In genomic region chr9:749712-750111, GRCh38 we compare ENCODE assay signal across 10 cellular contexts.
DNase-seq lines count a peak whose midpoint lies in the region; ATAC-seq, FAIRE-seq and TF ChIP-seq lines count a peak whose summit lies in the region.
"Had no signal": no experiment of that assay in that cellular context is flagged by ENCODE, and none has a peak within 500 bp of the region (broad histone marks: within the 10 kb centered on the region; RNA-seq: fewer than 3 reads in every experiment).

No MANE protein-coding gene starts in this region.

- ATAC-seq in DND-41 (ENCODE audit: insufficient read depth, low read depth): peak; percentile 94
- no peak for ATAC-seq in GM21576 (IDR thresholded peaks at IDR 0.05; ENCODE audit: unreplicated experiment)

- intact Hi-C loops in activated T-helper 2 cell treated with anti-CD3 and anti-CD28 coated beads, Interferon-gamma antibody, Interleukin-2, Interleukin-4, amounts not matched to agents 10 μg/mL and 5 μg/mL and 100 μg/mL, durations not matched to agents 14 hours and 24 hours and 36 hours (cut with micrococcal nuclease): no loop called here

- no peaks in the 10 kb centered on the region for H3K9me3 Mint-ChIP-seq in activated T-helper 2 cell treated with anti-CD3 and anti-CD28 coated beads, Interferon-gamma antibody, Interleukin-2, Interleukin-4, amounts not matched to agents 10 μg/mL and 5 μg/mL and 100 μg/mL, durations not matched to agents 14 hours and 24 hours and 36 hours
- H3K9me3 Mint-ChIP-seq: dendritic cell treated with granulocyte-macrophage colony-stimulating factor and Interleukin-4, amounts not matched to agents 40 ng/mL and 50 ng/mL, for 4 days had no signal

- no peak overlapping the region for H2AFZ ChIP-seq in DND-41 (ENCODE audit: low read depth, low read length)
- no peak overlapping the region for H2AFZ ChIP-seq in trophoblast cell (ENCODE audit: insufficient read depth, low read length, poor library complexity)

- H3K4me2 ChIP-seq in DND-41 (ENCODE audit: insufficient read depth, low read length) (peak overlapping the region; percentile 54), trophoblast cell (ENCODE audit: low read length) (no peak overlapping the region)

- H3K27me3 ChIP-seq in DND-41 (ENCODE audit: insufficient read depth, low read length, poor library complexity): no peaks in the 10 kb centered on the region
- no peaks in the 10 kb centered on the region for H3K27me3 ChIP-seq in trophoblast cell (ENCODE audit: insufficient read depth, low read length)

- no peak overlapping the region for H4K12ac ChIP-seq in trophoblast cell (ENCODE audit: low read depth, low read length)

- no peaks in the 10 kb centered on the region for H4K20me1 ChIP-seq in DND-41 (ENCODE audit: insufficient read depth, low read length)

- DNase-seq in DND-41: peak; percentile 85
- DNase-seq in KBM-7: peak; percentile 56
- DNase-seq in activated T-helper 2 cell treated with anti-CD3 and anti-CD28 coated beads, Interferon-gamma antibody, Interleukin-2, Interleukin-4, amounts not matched to agents 10 μg/mL and 5 μg/mL and 100 μg/mL, durations not matched to agents 14 hours and 24 hours and 36 hours (ENCODE audit: low spot score): peak; percentile 49
- DNase-seq in trophoblast cell: no peak
- no peak for DNase-seq in GM12892 (ENCODE audit: insufficient read length)
- no peak for DNase-seq in caudate nucleus (lab: John Stamatoyannopoulos, UW)
- no peak for DNase-seq in NCI-H128 (lab: John Stamatoyannopoulos, UW; ENCODE audit: unreplicated experiment)

- no peaks in the 10 kb centered on the region for H3K36me3 ChIP-seq in DND-41 (ENCODE audit: insufficient read depth, low read length)
- H3K36me3 ChIP-seq in trophoblast cell (ENCODE audit: control insufficient read depth in 1 of 2, insufficient read depth in 2 of 2, low read length in 2 of 2): peaks cover 25 to 38% of the 10 kb centered on the region in 2 experiments

- no peak overlapping the region for H3K18ac ChIP-seq in trophoblast cell (ENCODE audit: low read length)

- no CpG with 5 or more reads among the region's 5 CpGs for WGBS in trophoblast cell (ENCODE audit: extremely low coverage, insufficient coverage, insufficient read length)

- H3K9me3 ChIP-seq in DND-41 (ENCODE audit: insufficient read depth, low read length, severe bottlenecking): no peaks in the 10 kb centered on the region
- H3K9me3 ChIP-seq in trophoblast cell (ENCODE audit: insufficient read depth, low read depth, low read length): no peaks in the 10 kb centered on the region

- no peak overlapping the region for H3K4ac ChIP-seq in trophoblast cell (ENCODE audit: low read depth, low read length)

- H2BK120ac ChIP-seq in trophoblast cell (ENCODE audit: insufficient read depth, low read length, poor library complexity): no peak overlapping the region

- H3K79me2 ChIP-seq in DND-41 (ENCODE audit: insufficient read depth, low read length): peaks cover 4% of the 10 kb centered on the region; the same call in 1 of the 2 replicates
- no peaks in the 10 kb centered on the region for H3K79me2 ChIP-seq in trophoblast cell (ENCODE audit: control insufficient read depth, insufficient read depth, low read length, poor library complexity)

- no peak overlapping the region for H3K14ac ChIP-seq in trophoblast cell (ENCODE audit: low read length)

- H3K27ac Mint-ChIP-seq in activated T-helper 2 cell treated with anti-CD3 and anti-CD28 coated beads, Interferon-gamma antibody, Interleukin-2, Interleukin-4, amounts not matched to agents 10 μg/mL and 5 μg/mL and 100 μg/mL, durations not matched to agents 14 hours and 24 hours and 36 hours: peak overlapping the region; percentile 34
- H3K27ac Mint-ChIP-seq: dendritic cell treated with granulocyte-macrophage colony-stimulating factor and Interleukin-4, amounts not matched to agents 40 ng/mL and 50 ng/mL, for 4 days had no signal

- no peak overlapping the region for H2AK5ac ChIP-seq in trophoblast cell (ENCODE audit: low read length)

- H3K9ac ChIP-seq in DND-41 (ENCODE audit: low read depth, low read length): peak overlapping the region; percentile 61
- H3K9ac ChIP-seq in trophoblast cell (ENCODE audit: low read length): no peak overlapping the region

- TF ChIP-seq CTCF in DND-41 (IDR thresholded peaks at IDR 0.05; ENCODE audit: borderline replicate concordance, extremely low read depth, low read length, poor library complexity, severe bottlenecking): no peak

- no peak overlapping the region for H4K8ac ChIP-seq in trophoblast cell (ENCODE audit: low read depth, low read length)

- peaks cover 76% of the 10 kb centered on the region for H3K4me1 Mint-ChIP-seq in activated T-helper 2 cell treated with anti-CD3 and anti-CD28 coated beads, Interferon-gamma antibody, Interleukin-2, Interleukin-4, amounts not matched to agents 10 μg/mL and 5 μg/mL and 100 μg/mL, durations not matched to agents 14 hours and 24 hours and 36 hours (ENCODE audit: low read depth)

- H3K27ac ChIP-seq in DND-41 (ENCODE audit: low read length) (peak overlapping the region; percentile 95), trophoblast cell (ENCODE audit: low read depth, low read length) (peak overlapping the region; percentile 32), caudate nucleus (ENCODE audit: low read depth, low read length) (no peak overlapping the region)

- H4K91ac ChIP-seq in trophoblast cell (ENCODE audit: low read depth, low read length): peak overlapping the region; percentile 40

- peaks cover 17% of the 10 kb centered on the region for H3K79me1 ChIP-seq in trophoblast cell (ENCODE audit: low read length)

- no peak for FAIRE-seq in GM12892 (lab: Jason Lieb, UNC)
- FAIRE-seq: G401.6 had no signal

- H3K4me3 Mint-ChIP-seq in activated T-helper 2 cell treated with anti-CD3 and anti-CD28 coated beads, Interferon-gamma antibody, Interleukin-2, Interleukin-4, amounts not matched to agents 10 μg/mL and 5 μg/mL and 100 μg/mL, durations not matched to agents 14 hours and 24 hours and 36 hours (ENCODE audit: low read depth): peak overlapping the region; percentile 26
- H3K4me3 Mint-ChIP-seq: dendritic cell treated with granulocyte-macrophage colony-stimulating factor and Interleukin-4, amounts not matched to agents 40 ng/mL and 50 ng/mL, for 4 days had no signal

- peaks cover 61% of the 10 kb centered on the region for H3K4me1 ChIP-seq in DND-41 (ENCODE audit: insufficient read depth, low read length)
- H3K4me1 ChIP-seq in trophoblast cell (ENCODE audit: control insufficient read depth in 1 of 2, insufficient read depth in 2 of 2, low read length in 2 of 2): peaks cover 9 to 21% of the 10 kb centered on the region in 2 experiments

- H3K36me3 Mint-ChIP-seq in activated T-helper 2 cell treated with anti-CD3 and anti-CD28 coated beads, Interferon-gamma antibody, Interleukin-2, Interleukin-4, amounts not matched to agents 10 μg/mL and 5 μg/mL and 100 μg/mL, durations not matched to agents 14 hours and 24 hours and 36 hours (ENCODE audit: low read depth): peaks cover 20% of the 10 kb centered on the region

- H3K4me3 ChIP-seq in DND-41 (ENCODE audit: low read depth in 1 of 2, low read length in 2 of 2) (peak overlapping the region in 1 of 2 experiments; percentile 5; a peak in 1 of 4 replicates), trophoblast cell (ENCODE audit: low read depth, low read length) (no peak overlapping the region)

- no peak overlapping the region for H2BK5ac ChIP-seq in trophoblast cell (ENCODE audit: low read depth, low read length, poor library complexity)

- H3K23ac ChIP-seq in trophoblast cell (ENCODE audit: low read length): no peak overlapping the region

- H2BK12ac ChIP-seq in trophoblast cell (ENCODE audit: low read length): no peak overlapping the region

- no peaks in the 10 kb centered on the region for H3K27me3 Mint-ChIP-seq in activated T-helper 2 cell treated with anti-CD3 and anti-CD28 coated beads, Interferon-gamma antibody, Interleukin-2, Interleukin-4, amounts not matched to agents 10 μg/mL and 5 μg/mL and 100 μg/mL, durations not matched to agents 14 hours and 24 hours and 36 hours (ENCODE audit: low read depth)

- in situ Hi-C loops in KBM-7 (cut with MboI; ENCODE audit: low pct_unique_long_range_greater_than_20kb, low sequenced_read_pairs): no loop called here

- no peak for TF ChIP-seq POLR2A in GM12892 (IDR thresholded peaks at IDR 0.05; ENCODE audit: low read depth, low read length)

Comparison
In these comparisons a context has a peak if more than half of its experiments do, and no peak if none do; other contexts are left out.
1. DNase-seq: peak in DND-41 (single experiment), KBM-7 (single experiment) and activated T-helper 2 cell treated with anti-CD3 and anti-CD28 coated beads, Interferon-gamma antibody, Interleukin-2, Interleukin-4, amounts not matched to agents 10 μg/mL and 5 μg/mL and 100 μg/mL, durations not matched to agents 14 hours and 24 hours and 36 hours (single experiment); none in trophoblast cell (0 of 2), GM12892 (single experiment), caudate nucleus (0 of 61) and NCI-H128 (single experiment).